In the genomic region with DNA sequence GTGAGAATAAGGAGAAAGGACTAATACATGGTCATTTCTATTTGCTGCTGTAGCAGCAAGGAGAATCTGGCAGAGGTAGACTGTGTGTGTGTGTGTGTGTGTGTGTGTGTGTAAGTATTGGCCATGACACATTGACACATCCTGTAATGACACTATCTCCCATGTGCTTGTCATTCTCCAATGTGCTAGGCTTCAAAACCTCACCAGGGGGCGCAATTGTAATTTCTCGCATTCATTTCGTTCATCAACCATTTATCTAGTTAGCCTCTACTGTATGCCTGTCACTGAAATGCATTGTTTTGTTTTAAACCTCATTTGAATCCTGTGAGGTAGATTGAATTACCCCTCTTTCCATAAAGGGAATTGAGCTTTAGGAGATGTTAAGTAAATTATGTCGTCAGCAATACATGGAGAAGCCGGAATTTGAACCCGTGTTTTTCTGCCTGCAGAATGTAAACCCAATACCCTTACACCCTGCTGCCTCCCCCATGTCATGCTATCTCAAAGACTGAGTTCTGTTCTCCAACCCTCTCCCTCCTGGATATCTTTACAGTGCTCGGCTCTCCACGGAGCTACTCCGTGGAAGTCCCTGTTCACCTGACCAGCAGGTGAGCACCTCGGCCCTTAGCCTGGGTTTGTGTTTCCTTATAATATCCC, we compare ENCODE assay signal across 9 cellular contexts.
DNase-seq lines count a peak whose midpoint lies in the region; ATAC-seq, FAIRE-seq and TF ChIP-seq lines count a peak whose summit lies in the region.
"Had no signal": no experiment of that assay in that cellular context is flagged by ENCODE, and none has a peak within 500 bp of the region (broad histone marks: within the 10 kb centered on the region; RNA-seq: fewer than 3 reads in every experiment).

No MANE protein-coding gene starts in this region.

- no peak for ATAC-seq in GM18505 (IDR thresholded peaks at IDR 0.05; ENCODE audit: unreplicated experiment)

- no peak for DNase-seq in AG04449 (ENCODE audit: low read depth, low spot score)
- DNase-seq in GM12892 (ENCODE audit: insufficient read length): peak; percentile 27
- DNase-seq in HPDE6-E6E7 (ENCODE audit: extremely low spot score): peak; percentile 46
- peak; percentile 52 for DNase-seq in NT2/D1 (ENCODE audit: low read depth, low spot score)
- peak; percentile 62 to 67 for DNase-seq in activated T-cell treated with anti-CD3 and anti-CD28 coated beads, Interleukin-2, amount 50 U/mL, for 48 hours
- DNase-seq in foreskin melanocyte: peak; percentile 49
- DNase-seq in pulmonary artery endothelial cell (ENCODE audit: low read depth, low spot score): peak; percentile 13

- H3K4me3 ChIP-seq in AG04449 (ENCODE audit: low read depth, low read length) (no peak overlapping the region), NT2/D1 (ENCODE audit: insufficient read length, low read depth) (no peak overlapping the region)

- CTCF ChIA-PET in AG04449 (lab: Yijun Ruan, JAX): interaction anchor here (0.7 to 9.3 kb wide), 22 partner anchors 9 to 1131 kb away, joined by 3 to 185 read pairs (median 6); no protein-coding TSS in a partner anchor

- TF ChIP-seq POLR2A in GM12892 (IDR thresholded peaks at IDR 0.05; ENCODE audit: low read depth, low read length): no peak
- TF ChIP-seq POLR2A in GM18505 (IDR thresholded peaks at IDR 0.05; ENCODE audit: borderline replicate concordance, extremely low read depth, insufficient read depth, insufficient read length): no peak

- TF ChIP-seq CTCF in AG04449 (IDR thresholded peaks at IDR 0.05; ENCODE audit: insufficient read depth, low read length, missing control alignments): peak; percentile 72

- H3K9ac ChIP-seq in NT2/D1 (ENCODE audit: insufficient read length, low read depth): no peak overlapping the region

- no peaks in the 10 kb centered on the region for H3K9me3 ChIP-seq in NT2/D1 (ENCODE audit: insufficient read depth, low read length)

- no peaks in the 10 kb centered on the region for H3K36me3 ChIP-seq in NT2/D1 (ENCODE audit: insufficient read depth, insufficient read length, low read length)

- FAIRE-seq in GM12892 (lab: Jason Lieb, UNC): peak; percentile 94
- FAIRE-seq: islet of Langerhans had no signal

- H3K4me1 ChIP-seq in NT2/D1 (ENCODE audit: insufficient read depth, insufficient read length): no peaks in the 10 kb centered on the region

- H3K27me3 ChIP-seq in NT2/D1 (ENCODE audit: insufficient read depth, insufficient read length): no peaks in the 10 kb centered on the region

- POLR2A ChIA-PET in AG04449 (lab: Yijun Ruan, JAX): no interaction called here
